Comparison of ENCODE assay signal across 14 cellular contexts in genomic region chr6:148432405-148433195, GRCh38.
DNase-seq lines count a peak whose midpoint lies in the region; ATAC-seq and TF ChIP-seq lines count a peak whose summit lies in the region.
"Had no signal": no experiment of that assay in that cellular context is flagged by ENCODE, and none has a peak within 500 bp of the region (broad histone marks: within the 10 kb centered on the region; RNA-seq: fewer than 3 reads in every experiment).

No MANE protein-coding gene starts in this region.

- H3K36me3 Mint-ChIP-seq in H9 (ENCODE audit: insufficient read depth in 1 of 3, low read depth in 3 of 3) = peaks cover 0 to 8% (median 2%) of the 10 kb centered on the region in 3 experiments; a peak in 1 of 7 replicates

- H3K79me1 ChIP-seq in H9 (ENCODE audit: insufficient read depth, low read depth, low read length, poor library complexity, severe bottlenecking) (no peaks in the 10 kb centered on the region), mesendoderm (ENCODE audit: low read length) (no peaks in the 10 kb centered on the region)

- H3K4me2 ChIP-seq in H9 (ENCODE audit: insufficient read depth, insufficient read length, low read length) (no peak overlapping the region), mesendoderm (ENCODE audit: low read length) (no peak overlapping the region)

- H2BK15ac ChIP-seq in H9 (ENCODE audit: low read depth, low read length) (no peak overlapping the region), mesendoderm (replicated peaks; ENCODE audit: low read depth) (no peak overlapping the region)

- in situ Hi-C loops in SK-MEL-5 (cut with HindIII; ENCODE audit: low pct_unique_long_range_greater_than_20kb, low sequenced_read_pairs) = no loop called here

- H3K9ac ChIP-seq in H9 (ENCODE audit: extremely low read depth, insufficient read length, low read length) (no peak overlapping the region), mesendoderm (ENCODE audit: low read length) (no peak overlapping the region)

- no peaks in the 10 kb centered on the region for H4K20me1 ChIP-seq in H9 (ENCODE audit: control insufficient read depth, insufficient read depth, insufficient read length)

- no peaks in the 10 kb centered on the region; the same call in 1 of the 2 replicates for H3K79me2 ChIP-seq in H9 (ENCODE audit: insufficient read depth, low read length)
- H3K79me2 ChIP-seq in mesendoderm (ENCODE audit: control insufficient read depth, insufficient read depth, low read length) = no peaks in the 10 kb centered on the region

- no peak overlapping the region for H3K56ac ChIP-seq in H9 (ENCODE audit: insufficient read length, low read depth, low read length)
- H3K56ac ChIP-seq in mesendoderm (ENCODE audit: low read length) = no peak overlapping the region

- H3T11ph ChIP-seq in H9 (ENCODE audit: low read length) = no peak overlapping the region

- H2BK20ac ChIP-seq in H9 (ENCODE audit: low read depth, low read length, poor library complexity, severe bottlenecking) = no peak overlapping the region

- H4K5ac ChIP-seq in H9 (ENCODE audit: insufficient read length, low read depth, low read length) (no peak overlapping the region), mesendoderm (ENCODE audit: low read length) (no peak overlapping the region)

- no peak overlapping the region for H3K27ac ChIP-seq in H9 (ENCODE audit: insufficient read length, low read depth, low read length)
- no peak overlapping the region for H3K27ac ChIP-seq in mesendoderm (ENCODE audit: low read depth, low read length)
- H3K27ac ChIP-seq: lower lobe of right lung, VCaP had no signal

- no peaks in the 10 kb centered on the region for H3K36me3 ChIP-seq in mesendoderm (ENCODE audit: control insufficient read depth, insufficient read depth, low read length)
- H3K36me3 ChIP-seq: lower lobe of right lung, right lobe of liver had no signal

- WGBS in H9 (ENCODE audit: extremely low coverage, insufficient read length, low lambda C conversion rate) = no CpG with 5 or more reads among the region's 7 CpGs
- no CpG with 5 or more reads among the region's 7 CpGs for WGBS in mesendoderm (ENCODE audit: extremely low coverage, insufficient coverage, low lambda C conversion rate)

- H3K9me3 ChIP-seq in H9 (ENCODE audit: control insufficient read depth, low read depth, low read length) = no peaks in the 10 kb centered on the region
- H3K9me3 ChIP-seq: lower lobe of right lung, right lobe of liver had no signal

- H3K4me1 ChIP-seq in H9 (ENCODE audit: insufficient read depth, low read length) (no peaks in the 10 kb centered on the region; the same call in 1 of the 2 replicates), mesendoderm (ENCODE audit: control insufficient read depth, low read depth, low read length) (no peaks in the 10 kb centered on the region)

- no peak for ATAC-seq in GM19452 (IDR thresholded peaks at IDR 0.05; ENCODE audit: unreplicated experiment)
- ATAC-seq: activated CD8-positive, alpha-beta T cell treated with anti-CD3 and anti-CD28 coated beads, Interleukin-2, amount 10 ng/mL, durations not matched to agents 7 days and 5 days had no signal

- H3K4me1 Mint-ChIP-seq in H9 = peaks cover 5 to 6% of the 10 kb centered on the region in 2 experiments; a peak in 3 of 4 replicates

- H4K91ac ChIP-seq in H9 (ENCODE audit: insufficient read length, low read depth, low read length) = no peak overlapping the region

- no peaks in the 10 kb centered on the region for H3K27me3 Mint-ChIP-seq in H9 (ENCODE audit: low read depth)

- no peak overlapping the region for H2BK120ac ChIP-seq in H9 (ENCODE audit: low read depth, low read length, poor library complexity, severe bottlenecking)
- H2BK120ac ChIP-seq in mesendoderm (ENCODE audit: low read depth, low read length) = no peak overlapping the region

- H3K4ac ChIP-seq in H9 (ENCODE audit: low read depth, low read length) = no peak overlapping the region
- H3K4ac ChIP-seq in mesendoderm (ENCODE audit: low read depth, low read length) = no peak overlapping the region

- H3K23ac ChIP-seq in H9 (ENCODE audit: insufficient read length, low read depth, low read length) (no peak overlapping the region), mesendoderm (ENCODE audit: low read length) (no peak overlapping the region)

- H3K4me3 Mint-ChIP-seq in H9 = no peak overlapping the region
- H3K4me3 Mint-ChIP-seq: activated CD8-positive, alpha-beta T cell treated with anti-CD3 and anti-CD28 coated beads, Interleukin-2, amount 10 ng/mL, durations not matched to agents 7 days and 5 days had no signal

- no peaks in the 10 kb centered on the region for H3K23me2 ChIP-seq in H9 (ENCODE audit: insufficient read length, low read depth, low read length, poor library complexity, severe bottlenecking)

- no peak for DNase-seq in H9
- DNase-seq in SK-MEL-5 (ENCODE audit: low read depth, low spot score) = peak; percentile 40
- DNase-seq in fibroblast of pulmonary artery (ENCODE audit: low read depth) = peak; percentile 19
- DNase-seq in pons (ENCODE audit: low spot score) = peak; percentile 37
- no peak for DNase-seq in dedifferentiated amniotic fluid mesenchymal stem cell (ENCODE audit: extremely low spot score)
- DNase-seq in AG08395 (ENCODE audit: low spot score) = no peak
- no peak for DNase-seq in mesendoderm
- DNase-seq: activated CD8-positive, alpha-beta T cell treated with anti-CD3 and anti-CD28 coated beads, Interleukin-2, amount 10 ng/mL, durations not matched to agents 7 days and 5 days; lower lobe of right lung; right lobe of liver; stimulated activated CD4-positive, alpha-beta T cell treated with anti-CD3 and anti-CD28 coated beads, Interleukin-4, amount 100 ng/mL, for 24 hours had no signal

- H2BK12ac ChIP-seq in H9 (ENCODE audit: insufficient read length, low read depth, low read length) = no peak overlapping the region

- H3K27ac Mint-ChIP-seq in H9 = peak overlapping the region in 2 of 3 experiments; percentile 9 to 37; a peak in 2 of 7 replicates
- H3K27ac Mint-ChIP-seq: activated CD8-positive, alpha-beta T cell treated with anti-CD3 and anti-CD28 coated beads, Interleukin-2, amount 10 ng/mL, durations not matched to agents 7 days and 5 days had no signal

- no peaks in the 10 kb centered on the region for H3K9me3 Mint-ChIP-seq in H9

- TF ChIP-seq CTCF in H9 (conservative IDR thresholded peaks at IDR 0.05) (no peak), fibroblast of pulmonary artery (IDR thresholded peaks at IDR 0.05; ENCODE audit: low read length, missing control alignments) (no peak)

- no peak overlapping the region for H4K8ac ChIP-seq in H9 (replicated peaks; ENCODE audit: insufficient read length, low read depth, low read length)
- no peak overlapping the region for H4K8ac ChIP-seq in mesendoderm (ENCODE audit: low read depth, low read length)

- H3K14ac ChIP-seq in H9 (ENCODE audit: insufficient read depth, low read length) = no peak overlapping the region

- no peaks in the 10 kb centered on the region for H3K27me3 ChIP-seq in H9 (ENCODE audit: insufficient read depth, low read length)
- H3K27me3 ChIP-seq in mesendoderm (ENCODE audit: insufficient read depth, low read length, poor library complexity) = no peaks in the 10 kb centered on the region
- H3K27me3 ChIP-seq: right lobe of liver had no signal

- H3K4me3 ChIP-seq in fibroblast of pulmonary artery (replicated peaks; ENCODE audit: low read depth, low read length) = no peak overlapping the region
- H3K4me3 ChIP-seq in mesendoderm (ENCODE audit: low read length) = no peak overlapping the region
- H3K4me3 ChIP-seq: coronary artery, lower lobe of right lung, right lobe of liver had no signal

- H2AK5ac ChIP-seq in H9 (ENCODE audit: insufficient read length, low read length) (no peak overlapping the region), mesendoderm (ENCODE audit: low read length) (no peak overlapping the region)

- no peak overlapping the region for H2AFZ ChIP-seq in H9 (ENCODE audit: low read length)

- H3K18ac ChIP-seq in H9 (ENCODE audit: insufficient read length, low read depth, low read length) (no peak overlapping the region), mesendoderm (ENCODE audit: low read length) (no peak overlapping the region)

- H2BK5ac ChIP-seq in H9 (ENCODE audit: insufficient read length, low read length) = no peak overlapping the region
- no peak overlapping the region for H2BK5ac ChIP-seq in mesendoderm (ENCODE audit: low read length)

Comparison
In these comparisons a context has a peak if more than half of its experiments do, and no peak if none do; other contexts are left out.
1. DNase-seq: peak in SK-MEL-5 (single experiment), fibroblast of pulmonary artery (single experiment) and pons (single experiment); none in H9 (single experiment), dedifferentiated amniotic fluid mesenchymal stem cell (single experiment), AG08395 (single experiment) and mesendoderm (single experiment).